ENCODE assay signal across 1 cellular context in the genomic region with DNA sequence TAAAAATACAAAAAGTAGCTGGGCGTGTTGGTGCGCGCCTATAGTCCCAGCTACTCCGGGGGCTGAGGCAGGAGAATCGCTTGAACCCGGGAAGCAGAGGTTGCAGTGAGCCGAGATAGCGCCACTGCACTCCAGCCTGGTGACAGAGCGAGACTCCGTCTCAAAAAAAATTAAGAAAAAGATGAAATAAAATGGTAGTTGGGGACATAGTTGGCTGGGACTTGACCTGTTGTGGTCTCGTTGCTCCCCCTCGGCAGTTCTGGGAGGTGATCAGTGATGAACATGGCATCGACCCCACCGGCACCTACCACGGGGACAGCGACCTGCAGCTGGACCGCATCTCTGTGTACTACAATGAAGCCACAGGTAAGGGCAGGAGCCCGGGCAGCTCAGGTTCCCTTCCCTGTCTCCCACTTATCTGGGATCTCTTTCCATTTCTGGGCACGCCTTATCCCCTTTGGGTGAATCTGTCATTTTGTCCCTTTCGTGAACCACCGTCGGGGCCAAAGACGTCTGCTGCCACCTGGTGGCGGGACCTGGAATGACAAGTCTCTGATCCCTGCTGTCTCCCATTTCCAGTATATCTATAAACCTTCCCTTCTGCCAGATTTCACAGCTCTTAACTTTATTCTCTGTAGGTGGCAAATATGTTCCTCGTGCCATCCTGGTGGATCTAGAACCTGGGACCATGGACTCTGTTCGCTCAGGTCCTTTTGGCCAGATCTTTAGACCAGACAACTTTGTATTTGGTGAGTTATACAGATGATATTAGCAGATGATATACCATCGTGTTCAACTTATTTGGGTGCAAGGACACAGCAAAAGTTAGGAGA.
A peak's percentile ranks its signal among the peaks of the same experiment; 100 is the strongest.
TF ChIP-seq lines count a peak whose summit lies in the region.

No MANE protein-coding gene starts in this region.

TF ChIP-seq in Ishikawa, 13 proteins besides CTCF, POLR2A, EP300 and RAD21:
- TF ChIP-seq, protein P1, sequence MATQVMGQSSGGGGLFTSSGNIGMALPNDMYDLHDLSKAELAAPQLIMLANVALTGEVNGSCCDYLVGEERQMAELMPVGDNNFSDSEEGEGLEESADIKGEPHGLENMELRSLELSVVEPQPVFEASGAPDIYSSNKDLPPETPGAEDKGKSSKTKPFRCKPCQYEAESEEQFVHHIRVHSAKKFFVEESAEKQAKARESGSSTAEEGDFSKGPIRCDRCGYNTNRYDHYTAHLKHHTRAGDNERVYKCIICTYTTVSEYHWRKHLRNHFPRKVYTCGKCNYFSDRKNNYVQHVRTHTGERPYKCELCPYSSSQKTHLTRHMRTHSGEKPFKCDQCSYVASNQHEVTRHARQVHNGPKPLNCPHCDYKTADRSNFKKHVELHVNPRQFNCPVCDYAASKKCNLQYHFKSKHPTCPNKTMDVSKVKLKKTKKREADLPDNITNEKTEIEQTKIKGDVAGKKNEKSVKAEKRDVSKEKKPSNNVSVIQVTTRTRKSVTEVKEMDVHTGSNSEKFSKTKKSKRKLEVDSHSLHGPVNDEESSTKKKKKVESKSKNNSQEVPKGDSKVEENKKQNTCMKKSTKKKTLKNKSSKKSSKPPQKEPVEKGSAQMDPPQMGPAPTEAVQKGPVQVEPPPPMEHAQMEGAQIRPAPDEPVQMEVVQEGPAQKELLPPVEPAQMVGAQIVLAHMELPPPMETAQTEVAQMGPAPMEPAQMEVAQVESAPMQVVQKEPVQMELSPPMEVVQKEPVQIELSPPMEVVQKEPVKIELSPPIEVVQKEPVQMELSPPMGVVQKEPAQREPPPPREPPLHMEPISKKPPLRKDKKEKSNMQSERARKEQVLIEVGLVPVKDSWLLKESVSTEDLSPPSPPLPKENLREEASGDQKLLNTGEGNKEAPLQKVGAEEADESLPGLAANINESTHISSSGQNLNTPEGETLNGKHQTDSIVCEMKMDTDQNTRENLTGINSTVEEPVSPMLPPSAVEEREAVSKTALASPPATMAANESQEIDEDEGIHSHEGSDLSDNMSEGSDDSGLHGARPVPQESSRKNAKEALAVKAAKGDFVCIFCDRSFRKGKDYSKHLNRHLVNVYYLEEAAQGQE (IDR thresholded peaks at IDR 0.05; ENCODE audit: low read depth): no peak
- TF ChIP-seq YY1 (IDR thresholded peaks at IDR 0.05; ENCODE audit: low read depth) (no peak), FOXM1 (IDR thresholded peaks at IDR 0.05; ENCODE audit: borderline replicate concordance, low read depth) (no peak), TEAD4 (IDR thresholded peaks at IDR 0.05) (peak; percentile 15; the same call in 1 of the 2 replicates), ZBTB7A (IDR thresholded peaks at IDR 0.05; ENCODE audit: low read depth) (no peak), CEBPB (IDR thresholded peaks at IDR 0.05) (no peak), CREB1 (IDR thresholded peaks at IDR 0.05; ENCODE audit: low read depth) (no peak), TAF1 (IDR thresholded peaks at IDR 0.05; ENCODE audit: low read depth) (no peak)
